In genomic region chr7:23470290-23471089, GRCh38 we compare ENCODE assay signal across 8 cellular contexts. TPM values are rescaled to one million over a fixed set of nuclear protein-coding genes. Genes with fewer than 3 reads are reported as not detected.
DNase-seq lines count a peak whose midpoint lies in the region; ATAC-seq and TF ChIP-seq lines count a peak whose summit lies in the region.

IGF2BP3 (minus strand) TSS chr7:23470491; CDS start chr7:23470110, 381 bp downstream.

- H3K9me2 ChIP-seq in MM.1S (replicated peaks; ENCODE audit: insufficient read depth, low read length) = no peaks in the 10 kb centered on the region

- peaks cover 16% of the 10 kb centered on the region for H3K4me1 ChIP-seq in A673 (ENCODE audit: insufficient read depth, low read length, poor library complexity, severe bottlenecking)
- peaks cover 9% of the 10 kb centered on the region; the same call in 1 of the 2 replicates for H3K4me1 ChIP-seq in MM.1S (ENCODE audit: low read length)
- H3K4me1 ChIP-seq in SJCRH30 = peaks cover 7% of the 10 kb centered on the region; the same call in 1 of the 2 replicates
- peaks cover 52% of the 10 kb centered on the region for H3K4me1 ChIP-seq in mucosa of descending colon (ENCODE audit: low read depth)

- H3F3A ChIP-seq in MM.1S (ENCODE audit: insufficient read depth, low read length) = peaks cover 18% of the 10 kb centered on the region; the same call in 1 of the 2 replicates

- DNase-seq in A673 (ENCODE audit: low spot score) = peak; percentile 99
- peak; percentile 35 for DNase-seq in MM.1S
- peak; percentile 93 to 98 for DNase-seq in SJCRH30
- peak; percentile 97 for DNase-seq in choroid plexus epithelial cell (ENCODE audit: low read depth)
- peak; percentile 51 to 59 (median 57) for DNase-seq in mucosa of descending colon
- DNase-seq in NCI-H2029 treated with DMSO at 0.1 percent for 48 hours (lab: John Stamatoyannopoulos, UW) = no peak

- H3K27me3 ChIP-seq in A673 (replicated peaks; ENCODE audit: insufficient read depth, low read depth, low read length, poor library complexity) (peaks cover 6% of the 10 kb centered on the region), MM.1S (replicated peaks; ENCODE audit: insufficient read depth, low read length) (peaks cover 87% of the 10 kb centered on the region), SJCRH30 (no peaks in the 10 kb centered on the region)

- H3K9ac ChIP-seq in MM.1S (ENCODE audit: low read length) = peak within 1 kb of the TSS; percentile 3; the same call in 1 of the 2 replicates

- no TSS peak for BruUV-seq in A673 (replicated peaks; lab: Mats Ljungman, UMichigan)

- H3K27ac ChIP-seq in A673 (ENCODE audit: low read depth, low read length, poor library complexity, severe bottlenecking) (peak within 1 kb of the TSS; percentile 97), MM.1S (ENCODE audit: low read length) (no peak within 1 kb of the TSS), SJCRH30 (peak within 1 kb of the TSS; percentile 94)

- H3K4me3 ChIP-seq in A673 (ENCODE audit: low read depth, low read length, poor library complexity, severe bottlenecking) (peak within 1 kb of the TSS; percentile 91), GM12875 (ENCODE audit: low read depth, low read length) (peak within 1 kb of the TSS; percentile 95), MM.1S (ENCODE audit: low read length) (peak within 1 kb of the TSS; percentile 55), SJCRH30 (peak within 1 kb of the TSS; percentile 87), choroid plexus epithelial cell (ENCODE audit: low read depth, low read length) (peak within 1 kb of the TSS; percentile 77), mucosa of descending colon (no peak within 1 kb of the TSS)

- H4K20me1 ChIP-seq in MM.1S (ENCODE audit: insufficient read depth, low read length) = peaks cover 8% of the 10 kb centered on the region; the same call in 1 of the 2 replicates

- H3K36me3 ChIP-seq in A673 (ENCODE audit: insufficient read depth, low read length, poor library complexity, severe bottlenecking) (no peaks in the 10 kb centered on the region), MM.1S (replicated peaks; ENCODE audit: insufficient read depth, low read length) (no peaks in the 10 kb centered on the region), SJCRH30 (peaks cover under 1% of the 10 kb centered on the region), mucosa of descending colon (ENCODE audit: low read depth) (no peaks in the 10 kb centered on the region)

- TF ChIP-seq CTCF in A673 (conservative IDR thresholded peaks at IDR 0.05; ENCODE audit: low read depth, low read length) (peak; percentile 17; the same call in 1 of the 2 replicates), GM12875 (IDR thresholded peaks at IDR 0.05; ENCODE audit: borderline replicate concordance, insufficient read depth, low read depth, low read length) (no peak), MM.1S (IDR thresholded peaks at IDR 0.05; ENCODE audit: low read length) (no peak), choroid plexus epithelial cell (conservative IDR thresholded peaks at IDR 0.05; ENCODE audit: low read depth, low read length) (no peak), mucosa of descending colon (IDR thresholded peaks at IDR 0.05) (no peak)

- ATAC-seq in mucosa of descending colon = peak; percentile 37
- ATAC-seq in HG02884 (IDR thresholded peaks at IDR 0.05; ENCODE audit: unreplicated experiment) = no peak

- H3K79me2 ChIP-seq in MM.1S (ENCODE audit: low read length) = no peaks in the 10 kb centered on the region

- intact Hi-C loops in A673 (cut with micrococcal nuclease; ENCODE audit: unreplicated experiment) = loop anchor here (2.0 kb wide), 1 partner anchor 60 kb away; the partner anchor contains the start of gene TRA2A
- intact Hi-C loops in mucosa of descending colon (cut with DNase I, micrococcal nuclease) = no loop called here

- peak within 1 kb of the TSS; percentile 55 for H2AFZ ChIP-seq in MM.1S (ENCODE audit: low read length)

- no peaks in the 10 kb centered on the region for H3K9me3 ChIP-seq in A673 (ENCODE audit: low read depth, low read length, poor library complexity, severe bottlenecking)
- no peaks in the 10 kb centered on the region for H3K9me3 ChIP-seq in MM.1S (replicated peaks; ENCODE audit: insufficient read depth, low read length)
- no peaks in the 10 kb centered on the region for H3K9me3 ChIP-seq in SJCRH30 (replicated peaks)
- no peaks in the 10 kb centered on the region for H3K9me3 ChIP-seq in mucosa of descending colon

- POLR2A ChIA-PET in A673 (lab: Charles Lee; ENCODE audit: low non-redundant PET) = no interaction called here

- CTCF ChIA-PET in A673 (lab: Charles Lee) = no interaction called here

- H3K4me2 ChIP-seq in MM.1S (ENCODE audit: low read depth, low read length) = peak within 1 kb of the TSS; percentile 91

RNA-seq across cellular contexts. Expression of gene IGF2BP3, which starts in this region (rescaled TPM):
- 75.3 and 85.4 TPM in 2 replicates for total RNA-seq in A673 (2021)
- 105 and 120 TPM in 2 replicates for total RNA-seq in SJCRH30 (2014; rRNA removed; shearing (Covaris generic))
- under 1 TPM in 1 of 3 donors, not detected in 2; 0.79 TPM for total RNA-seq in mucosa of descending colon

Comparison
In these comparisons a context has a peak if more than half of its experiments do, and no peak if none do; other contexts are left out.
1. RNA of gene IGF2BP3 (total RNA-seq): 105 to 120 TPM in SJCRH30 and 75.3 to 85.4 TPM in A673; 0.79 TPM in mucosa of descending colon; every median in the first group is over 10 times any median in the second.
2. Peak in DNase-seq and ATAC-seq in mucosa of descending colon; RNA of the gene not detected or under 1 TPM.